In the genomic region with DNA sequence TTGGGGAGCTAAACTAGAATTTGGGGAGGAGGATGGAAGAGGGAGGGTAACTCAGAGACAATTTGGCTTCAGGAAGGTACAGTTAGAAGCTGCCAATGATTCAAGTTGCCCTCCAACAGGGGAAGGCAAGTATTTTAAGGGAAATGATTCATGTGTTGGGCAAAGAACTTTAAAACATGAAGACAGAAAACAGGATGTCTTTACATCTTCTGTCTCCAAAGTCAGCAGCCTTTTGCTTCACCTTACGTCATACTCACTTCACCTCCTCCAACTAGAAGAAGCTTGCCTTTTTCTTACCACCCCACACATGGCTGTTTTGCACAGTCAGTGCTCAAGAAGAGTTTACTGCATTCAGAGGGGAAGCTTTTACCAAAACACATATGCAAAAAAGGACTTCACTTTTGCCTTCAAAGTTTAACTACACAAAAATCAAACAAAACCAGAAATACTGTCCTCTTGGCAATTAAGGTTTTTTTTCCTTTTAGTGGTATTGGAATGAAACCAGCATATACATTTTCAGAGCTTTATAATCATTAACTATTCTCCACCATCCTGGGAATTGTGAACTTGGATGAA, we compare ENCODE assay signal across 13 cellular contexts. TPM values are rescaled to one million over a fixed set of nuclear protein-coding genes. Genes with fewer than 3 reads are reported as not detected.
DNase-seq lines count a peak whose midpoint lies in the region; ATAC-seq, FAIRE-seq and TF ChIP-seq lines count a peak whose summit lies in the region.
"Had no signal": no experiment of that assay in that cellular context is flagged by ENCODE, and none has a peak within 500 bp of the region (broad histone marks: within the 10 kb centered on the region; RNA-seq: fewer than 3 reads in every experiment).

No MANE protein-coding gene starts in this region.

- peak; percentile 84 for FAIRE-seq in astrocyte (lab: Jason Lieb, UNC)
- FAIRE-seq in urothelium cell line (lab: Jason Lieb, UNC), result no peak

- H3K4me3 ChIP-seq in astrocyte (ENCODE audit: insufficient read depth, low read depth, low read length) (no peak overlapping the region), hepatocyte (no peak overlapping the region)
- H3K4me3 ChIP-seq: BLaER1 had no signal

- CTCF ChIA-PET in activated CD4-positive, alpha-beta T cell treated with anti-CD3 and anti-CD28 coated beads for 36 hours (lab: Charles Lee), result interaction anchor here (0.6 to 0.9 kb wide), 3 partner anchors 186 to 279 kb away, joined by 3 read pairs; no protein-coding TSS in a partner anchor

- H3K27me3 Mint-ChIP-seq in activated CD4-positive, alpha-beta T cell treated with anti-CD3 and anti-CD28 coated beads for 36 hours, result peaks cover 5% of the 10 kb centered on the region
- no peaks in the 10 kb centered on the region for H3K27me3 Mint-ChIP-seq in astrocyte (ENCODE audit: low read depth, unreplicated experiment)

- H3K9me3 ChIP-seq in astrocyte (ENCODE audit: insufficient read depth, low read depth, low read length), result no peaks in the 10 kb centered on the region
- H3K9me3 ChIP-seq in hepatocyte (ENCODE audit: low read depth), result no peaks in the 10 kb centered on the region
- H3K9me3 ChIP-seq: BLaER1 had no signal

- no peaks in the 10 kb centered on the region for H3K27me3 ChIP-seq in astrocyte (ENCODE audit: insufficient read depth, low read length)
- no peaks in the 10 kb centered on the region for H3K27me3 ChIP-seq in hepatocyte
- H3K27me3 ChIP-seq: BLaER1 had no signal

- no peak overlapping the region for H3K4me3 Mint-ChIP-seq in activated CD4-positive, alpha-beta T cell treated with anti-CD3 and anti-CD28 coated beads for 36 hours
- no peak overlapping the region for H3K4me3 Mint-ChIP-seq in astrocyte (ENCODE audit: unreplicated experiment)
- H3K4me3 Mint-ChIP-seq: stimulated activated naive B cell treated with anti-CD40 and anti-IgM and Interleukin-4, amounts not matched to agents 10 μg/mL and 1 μg/mL and 100 μg/mL, for 72 hours had no signal

- peak; percentile 79 for ATAC-seq in activated CD4-positive, alpha-beta T cell treated with anti-CD3 and anti-CD28 coated beads for 36 hours
- ATAC-seq in HG03571 (IDR thresholded peaks at IDR 0.05; ENCODE audit: unreplicated experiment), result no peak
- ATAC-seq: stimulated activated naive B cell treated with anti-CD40 and anti-IgM and Interleukin-4, amounts not matched to agents 10 μg/mL and 1 μg/mL and 100 μg/mL, for 72 hours had no signal

- H3K36me3 Mint-ChIP-seq in activated CD4-positive, alpha-beta T cell treated with anti-CD3 and anti-CD28 coated beads for 36 hours (ENCODE audit: low read depth), result no peaks in the 10 kb centered on the region
- no peaks in the 10 kb centered on the region for H3K36me3 Mint-ChIP-seq in astrocyte (ENCODE audit: low read depth, unreplicated experiment)
- H3K36me3 Mint-ChIP-seq: stimulated activated naive B cell treated with anti-CD40 and anti-IgM and Interleukin-4, amounts not matched to agents 10 μg/mL and 1 μg/mL and 100 μg/mL, for 72 hours had no signal

- WGBS in hepatocyte (ENCODE audit: low lambda C conversion rate, missing lambda C conversion rate), result 45% methylated on average over 1 of the region's 1 CpG

- H3K27ac ChIP-seq in astrocyte (ENCODE audit: low read depth, low read length) (no peak overlapping the region), hepatocyte (peak overlapping the region; percentile 85)
- H3K27ac ChIP-seq: BLaER1 had no signal

- no peaks in the 10 kb centered on the region for H3K36me3 ChIP-seq in astrocyte (ENCODE audit: insufficient read depth, low read length)
- H3K36me3 ChIP-seq in hepatocyte (replicated peaks; ENCODE audit: insufficient read depth, low read depth), result no peaks in the 10 kb centered on the region
- H3K36me3 ChIP-seq: BLaER1 had no signal

- POLR2A ChIA-PET in activated CD4-positive, alpha-beta T cell treated with anti-CD3 and anti-CD28 coated beads for 36 hours (lab: Charles Lee), result no interaction called here

- peak overlapping the region; percentile 40 for H3K4me2 ChIP-seq in astrocyte (ENCODE audit: low read length)
- peak overlapping the region; percentile 62 for H3K4me2 ChIP-seq in hepatocyte
- H3K4me2 ChIP-seq: BLaER1 had no signal

- H4K20me1 ChIP-seq in astrocyte (ENCODE audit: insufficient read depth, low read length) (no peaks in the 10 kb centered on the region), hepatocyte (ENCODE audit: insufficient read depth, poor library complexity, severe bottlenecking) (no peaks in the 10 kb centered on the region)
- H4K20me1 ChIP-seq: BLaER1 had no signal

- peaks cover 23% of the 10 kb centered on the region for H3K4me1 ChIP-seq in astrocyte (ENCODE audit: insufficient read depth, low read length)
- peaks cover 47% of the 10 kb centered on the region for H3K4me1 ChIP-seq in hepatocyte (ENCODE audit: insufficient read depth)
- H3K4me1 ChIP-seq: BLaER1 had no signal

- H2AFZ ChIP-seq in astrocyte (ENCODE audit: low read depth, low read length), result peak overlapping the region; percentile 11
- no peak overlapping the region for H2AFZ ChIP-seq in hepatocyte

- intact Hi-C loops in activated CD4-positive, alpha-beta T cell treated with anti-CD3 and anti-CD28 coated beads for 36 hours (cut with DNase I, micrococcal nuclease), result no loop called here

- DNase-seq in activated CD4-positive, alpha-beta T cell treated with anti-CD3 and anti-CD28 coated beads for 36 hours, result no peak
- DNase-seq in activated CD4-positive, alpha-beta T cell treated with anti-CD3 and anti-CD28 coated beads, Interleukin-2, amount 50 U/mL, for 4 hours, result no peak
- DNase-seq in astrocyte (ENCODE audit: low read depth), result peak; percentile 79
- DNase-seq in hepatocyte (ENCODE audit: low spot score), result no peak
- peak; percentile 47 for DNase-seq in superior temporal gyrus (ENCODE audit: extremely low spot score)
- no peak for DNase-seq in stimulated activated CD8-positive, alpha-beta memory T cell treated with anti-CD3 and anti-CD28 coated beads, Interleukin-4, amount 100 ng/mL, for 48 hours
- no peak for DNase-seq in urothelium cell line (ENCODE audit: low spot score)
- DNase-seq: activated T-cell treated with anti-CD3 and anti-CD28 coated beads, Interleukin-2, amount 50 U/mL, for 48 hours; Karpas-422; RPMI8226; stimulated activated naive B cell treated with anti-CD40 and anti-IgM and Interleukin-4, amounts not matched to agents 10 μg/mL and 1 μg/mL and 100 μg/mL, for 72 hours had no signal

- no peak overlapping the region for H3K9ac ChIP-seq in astrocyte (ENCODE audit: low read length)
- H3K9ac ChIP-seq: BLaER1 had no signal

- H3K9me3 Mint-ChIP-seq in activated CD4-positive, alpha-beta T cell treated with anti-CD3 and anti-CD28 coated beads for 36 hours (ENCODE audit: low read depth), result no peaks in the 10 kb centered on the region
- peaks cover 5% of the 10 kb centered on the region for H3K9me3 Mint-ChIP-seq in astrocyte (ENCODE audit: unreplicated experiment)

- H3K9me2 ChIP-seq in hepatocyte (replicated peaks; ENCODE audit: insufficient read depth), result no peaks in the 10 kb centered on the region

- TF ChIP-seq CTCF in astrocyte (IDR thresholded peaks at IDR 0.05; ENCODE audit: insufficient read depth, low read depth, low read length), result no peak
- TF ChIP-seq CTCF in hepatocyte (IDR thresholded peaks at IDR 0.05; ENCODE audit: poor library complexity), result no peak

- H3K27ac Mint-ChIP-seq in activated CD4-positive, alpha-beta T cell treated with anti-CD3 and anti-CD28 coated beads for 36 hours, result no peak overlapping the region
- H3K27ac Mint-ChIP-seq in astrocyte (ENCODE audit: unreplicated experiment), result peak overlapping the region; percentile 82
- H3K27ac Mint-ChIP-seq: stimulated activated naive B cell treated with anti-CD40 and anti-IgM and Interleukin-4, amounts not matched to agents 10 μg/mL and 1 μg/mL and 100 μg/mL, for 72 hours had no signal

- no peaks in the 10 kb centered on the region for H3K79me2 ChIP-seq in astrocyte (ENCODE audit: insufficient read depth, low read length)
- no peaks in the 10 kb centered on the region for H3K79me2 ChIP-seq in hepatocyte

- H3K4me1 Mint-ChIP-seq in activated CD4-positive, alpha-beta T cell treated with anti-CD3 and anti-CD28 coated beads for 36 hours, result peaks cover 4% of the 10 kb centered on the region
- H3K4me1 Mint-ChIP-seq in astrocyte (ENCODE audit: low read depth, unreplicated experiment), result peaks cover 25% of the 10 kb centered on the region

RNA-seq across cellular contexts. Expression of a gene that starts 36.0 kb away (rescaled TPM):
- under 1 TPM; 0.63 to 0.71 TPM for total RNA-seq in activated CD4-positive, alpha-beta T cell treated with anti-CD3 and anti-CD28 coated beads for 36 hours
- 3.7 and 4.9 TPM in 2 replicates for total RNA-seq in astrocyte
- total RNA-seq in hepatocyte, result 45.0 and 65.7 TPM in 2 replicates
- polyA plus RNA-seq in hepatocyte, result 9.6 and 20.2 TPM in 2 replicates

Comparison
In these comparisons a context has a peak if more than half of its experiments do, and no peak if none do; other contexts are left out.
1. DNase-seq: peak in astrocyte (single experiment) and superior temporal gyrus (single experiment); none in activated CD4-positive, alpha-beta T cell treated with anti-CD3 and anti-CD28 coated beads for 36 hours (single experiment), activated CD4-positive, alpha-beta T cell treated with anti-CD3 and anti-CD28 coated beads, Interleukin-2, amount 50 U/mL, for 4 hours (0 of 2), hepatocyte (single experiment), stimulated activated CD8-positive, alpha-beta memory T cell treated with anti-CD3 and anti-CD28 coated beads, Interleukin-4, amount 100 ng/mL, for 48 hours (single experiment) and urothelium cell line (single experiment).